In genomic region chr6:40328376-40328987, GRCh38 we compare ENCODE assay signal across 9 cellular contexts.
A peak's percentile ranks its signal among the peaks of the same experiment; 100 is the strongest.
DNase-seq lines count a peak whose midpoint lies in the region; ATAC-seq and TF ChIP-seq lines count a peak whose summit lies in the region.
"Had no signal": no experiment of that assay in that cellular context is flagged by ENCODE, and none has a peak within 500 bp of the region (broad histone marks: within the 10 kb centered on the region; RNA-seq: fewer than 3 reads in every experiment).

No MANE protein-coding gene starts in this region.

- peak; percentile 7 for DNase-seq in NCI-H2227 (lab: John Stamatoyannopoulos, UW; ENCODE audit: unreplicated experiment)
- no peak for DNase-seq in NCI-H2227 treated with DMSO at 0.1 percent for 48 hours (lab: John Stamatoyannopoulos, UW)
- peak; percentile 77 for DNase-seq in NCI-H345 treated with DMSO at 0.1 percent for 48 hours (lab: John Stamatoyannopoulos, UW; ENCODE audit: unreplicated experiment)
- DNase-seq in activated naive CD4-positive, alpha-beta T cell treated with anti-CD3 and anti-CD28 coated beads, Interleukin-2, amount 50 U/mL, for 16 hours: peak; percentile 50
- no peak for DNase-seq in kidney epithelial cell (ENCODE audit: low read depth)
- DNase-seq in stimulated activated naive CD8-positive, alpha-beta T cell treated with anti-CD3 and anti-CD28 coated beads, Interleukin-15, Interleukin-2, amounts not matched to agents 100 U/mL and 50 U/mL, for 24 hours: peak; percentile 37
- DNase-seq: activated B cell treated with CpG ODN at 0.5 μM for 24 hours had no signal

- ATAC-seq in stimulated activated naive CD8-positive, alpha-beta T cell treated with anti-CD3 and anti-CD28 coated beads, Interleukin-15, Interleukin-2, amounts not matched to agents 100 U/mL and 50 U/mL, for 24 hours: no peak
- ATAC-seq in HG02588 (IDR thresholded peaks at IDR 0.05; ENCODE audit: unreplicated experiment) (no peak), GM21619 (IDR thresholded peaks at IDR 0.05; ENCODE audit: unreplicated experiment) (no peak)

- TF ChIP-seq CTCF in kidney epithelial cell (IDR thresholded peaks at IDR 0.05; ENCODE audit: insufficient read depth, low read length, poor library complexity, severe bottlenecking): peak; percentile 69

- no peak overlapping the region for H3K4me3 ChIP-seq in kidney epithelial cell (ENCODE audit: low read depth, low read length)

- no peaks in the 10 kb centered on the region for H3K36me3 ChIP-seq in kidney epithelial cell (ENCODE audit: control insufficient read depth, insufficient read depth, low read length)

- H3K27me3 ChIP-seq in kidney epithelial cell (ENCODE audit: control insufficient read depth, insufficient read depth, low read length): peaks cover 11% of the 10 kb centered on the region

Comparison
In these comparisons a context has a peak if more than half of its experiments do, and no peak if none do; other contexts are left out.
1. DNase-seq: peak in NCI-H2227 (single experiment), NCI-H345 treated with DMSO at 0.1 percent for 48 hours (single experiment), activated naive CD4-positive, alpha-beta T cell treated with anti-CD3 and anti-CD28 coated beads, Interleukin-2, amount 50 U/mL, for 16 hours (single experiment) and stimulated activated naive CD8-positive, alpha-beta T cell treated with anti-CD3 and anti-CD28 coated beads, Interleukin-15, Interleukin-2, amounts not matched to agents 100 U/mL and 50 U/mL, for 24 hours (single experiment); none in NCI-H2227 treated with DMSO at 0.1 percent for 48 hours (single experiment) and kidney epithelial cell (single experiment).